32 cellular contexts compared by ENCODE assay signal in the genomic region with DNA sequence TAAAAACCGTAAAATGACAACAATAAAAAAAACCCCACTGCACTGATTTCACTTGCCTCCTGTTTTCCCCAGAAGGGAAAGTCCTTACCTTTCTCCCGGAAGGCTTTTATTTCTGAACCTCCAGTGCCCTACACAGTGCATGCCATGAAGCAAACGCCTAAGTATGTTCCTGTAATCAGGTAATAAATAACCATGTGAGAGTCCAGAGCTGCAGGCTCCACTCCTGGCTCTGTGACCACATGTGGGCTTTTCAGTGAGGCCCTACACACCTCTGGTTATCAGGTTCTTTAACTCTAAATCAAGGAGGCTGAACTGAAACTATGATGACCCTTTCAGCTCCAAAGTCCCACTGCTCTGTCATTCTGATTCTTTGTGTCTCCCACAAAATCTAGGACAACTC. TPM values are rescaled to one million over a fixed set of nuclear protein-coding genes. Genes with fewer than 3 reads are reported as not detected.
"Had no signal": no experiment of that assay in that cellular context is flagged by ENCODE, and none has a peak within 500 bp of the region (broad histone marks: within the 10 kb centered on the region; RNA-seq: fewer than 3 reads in every experiment).

No MANE protein-coding gene starts in this region.

- H3K4me1 ChIP-seq: colonic mucosa, esophagus squamous epithelium, heart right ventricle, lower lobe of right lung, neural progenitor cell, psoas muscle, suprapubic skin, transverse colon, vagina had no signal

- H3K9ac ChIP-seq: neural progenitor cell had no signal

- H3K36me3 ChIP-seq: colonic mucosa, esophagus squamous epithelium, heart right ventricle, lower lobe of right lung, neural progenitor cell, suprapubic skin, transverse colon, vagina had no signal

- ATAC-seq: heart right ventricle; left colon; left ventricle myocardium superior; lower lobe of right lung; naive thymus-derived CD4-positive, alpha-beta T cell; psoas muscle; right cardiac atrium; stimulated activated naive CD8-positive, alpha-beta T cell treated with anti-CD3 and anti-CD28 coated beads, Interleukin-15, amount 100 ng/mL, for 72 hours had no signal

- H3K4me2 ChIP-seq: neural progenitor cell had no signal

- DNase-seq: colonic mucosa; dermis blood vessel endothelial cell; effector memory CD4-positive, alpha-beta T cell; esophagus squamous epithelium; foreskin melanocyte; glutamatergic neuron; heart right ventricle; hypothalamus; immature natural killer cell; islet precursor cell; kidney glomerular epithelial cell; left colon; left ventricle myocardium superior; lower lobe of right lung; naive thymus-derived CD4-positive, alpha-beta T cell; posterior cingulate gyrus; psoas muscle; right cardiac atrium; stimulated activated CD4-positive, alpha-beta T cell treated with anti-CD3 and anti-CD28 coated beads, Interleukin-15, amount 100 ng/mL, for 24 hours; stimulated activated CD4-positive, alpha-beta T cell treated with anti-CD3 and anti-CD28 coated beads, Interleukin-2, amount 100 ng/mL, for 48 hours; stimulated activated CD8-positive, alpha-beta memory T cell treated with anti-CD3 and anti-CD28 coated beads, Interleukin-4, amount 100 ng/mL, for 48 hours; stimulated activated naive CD4-positive, alpha-beta T cell; stimulated activated naive CD8-positive, alpha-beta T cell treated with anti-CD3 and anti-CD28 coated beads, Interleukin-15, amount 100 ng/mL, for 72 hours; transverse colon had no signal

- H3K27me3 ChIP-seq: colonic mucosa, esophagus squamous epithelium, heart right ventricle, neural progenitor cell, transverse colon, vagina had no signal

- H3K9me3 ChIP-seq: colonic mucosa, esophagus squamous epithelium, heart right ventricle, lower lobe of right lung, psoas muscle, suprapubic skin, transverse colon, vagina had no signal

- H3K27ac ChIP-seq: colonic mucosa, esophagus squamous epithelium, heart right ventricle, lower lobe of right lung, neural progenitor cell, psoas muscle, skin epidermis, suprapubic skin, transverse colon, vagina had no signal

- H3K4me3 ChIP-seq: colonic mucosa, esophagus squamous epithelium, heart right ventricle, lower lobe of right lung, neural progenitor cell, psoas muscle, skin epidermis, suprapubic skin, transverse colon, vagina had no signal

- H2AFZ ChIP-seq: neural progenitor cell had no signal

RNA-seq across cellular contexts. Expression of gene NR5A2, which starts 20.8 kb away (rescaled TPM):
- total RNA-seq: chondrocyte, epithelial cell of proximal tubule, mononuclear cell, osteocyte had no signal
- polyA plus RNA-seq: immature natural killer cell; naive thymus-derived CD4-positive, alpha-beta T cell had no signal
